19 cellular contexts compared by ENCODE assay signal in the genomic region with DNA sequence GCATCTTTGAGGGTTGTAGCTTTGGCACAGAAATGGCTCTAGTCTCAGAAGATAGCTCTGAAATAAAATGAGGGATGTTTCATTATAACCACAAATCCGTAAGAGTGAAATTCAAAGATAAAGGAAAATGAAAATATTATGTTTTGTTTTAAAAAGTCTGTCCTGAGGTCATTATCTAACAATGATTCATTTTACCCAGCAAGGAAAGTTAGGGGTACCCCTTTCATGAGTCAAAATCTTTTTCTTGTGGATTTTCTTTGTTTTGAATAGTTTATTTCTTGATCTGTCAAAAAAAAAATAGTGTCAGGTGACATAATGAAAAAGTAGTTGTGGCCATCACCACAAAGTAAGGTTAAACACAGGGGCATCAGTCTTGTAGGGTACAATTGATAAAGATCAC.
"Had no signal": no experiment of that assay in that cellular context is flagged by ENCODE, and none has a peak within 500 bp of the region (broad histone marks: within the 10 kb centered on the region; RNA-seq: fewer than 3 reads in every experiment).

No MANE protein-coding gene starts in this region.

- H3K27ac Mint-ChIP-seq: brain; effector memory CD8-positive, alpha-beta T cell had no signal

- H3K9me3 Mint-ChIP-seq: brain; effector memory CD8-positive, alpha-beta T cell; immature natural killer cell had no signal

- ATAC-seq: effector memory CD8-positive, alpha-beta T cell; heart right ventricle; pancreas; sciatic nerve; upper lobe of right lung had no signal

- H3K4me1 Mint-ChIP-seq: brain had no signal

- H3K4me3 ChIP-seq: esophagus squamous epithelium, heart right ventricle, left ventricle myocardium inferior, pancreas, SK-N-MC, smooth muscle cell, upper lobe of right lung had no signal

- H3K36me3 Mint-ChIP-seq: brain had no signal

- H3K4me3 Mint-ChIP-seq: activated naive CD8-positive, alpha-beta T cell treated with anti-CD3 and anti-CD28 coated beads, Interleukin-2, amount 10 ng/mL, durations not matched to agents 7 days and 5 days; brain; effector memory CD8-positive, alpha-beta T cell; immature natural killer cell had no signal

- H3K27me3 Mint-ChIP-seq: activated naive CD8-positive, alpha-beta T cell treated with anti-CD3 and anti-CD28 coated beads, Interleukin-2, amount 10 ng/mL, durations not matched to agents 7 days and 5 days had no signal

- H3K36me3 ChIP-seq: esophagus squamous epithelium, heart right ventricle, left ventricle myocardium inferior, pancreas, upper lobe of right lung had no signal

- H3K4me2 ChIP-seq: smooth muscle cell had no signal

- H3K27me3 ChIP-seq: esophagus squamous epithelium, pancreas, upper lobe of right lung had no signal

- DNase-seq: activated CD8-positive, alpha-beta memory T cell treated with anti-CD3 and anti-CD28 coated beads, Interleukin-2, amount 50 U/mL, for 4 hours; activated effector memory CD4-positive, alpha-beta T cell treated with Interleukin-2 at 50 U/mL for 16 hours; activated naive CD8-positive, alpha-beta T cell treated with anti-CD3 and anti-CD28 coated beads, Interleukin-2, amount 10 ng/mL, durations not matched to agents 7 days and 5 days; anterior cingulate cortex; caudate nucleus; effector memory CD8-positive, alpha-beta T cell; esophagus squamous epithelium; heart right ventricle; immature natural killer cell; kidney glomerular epithelial cell; left ventricle myocardium inferior; pancreas; SHP77; stimulated activated CD4-positive, alpha-beta T cell treated with anti-CD3 and anti-CD28 coated beads, Interleukin-4, amount 100 ng/mL, for 1 hour; upper lobe of right lung had no signal

- H3K4me1 ChIP-seq: esophagus squamous epithelium, left ventricle myocardium inferior, pancreas, upper lobe of right lung had no signal

- H3K27ac ChIP-seq: esophagus squamous epithelium, heart right ventricle, left ventricle myocardium inferior, pancreas, SK-N-MC, upper lobe of right lung had no signal
